16 cellular contexts compared by ENCODE assay signal in genomic region chr12:2375871-2376270, GRCh38.
DNase-seq lines count a peak whose midpoint lies in the region; ATAC-seq, FAIRE-seq and TF ChIP-seq lines count a peak whose summit lies in the region.
"Had no signal": no experiment of that assay in that cellular context is flagged by ENCODE, and none has a peak within 500 bp of the region (broad histone marks: within the 10 kb centered on the region; RNA-seq: fewer than 3 reads in every experiment).

No MANE protein-coding gene starts in this region.

- no peaks in the 10 kb centered on the region for H3K9me3 Mint-ChIP-seq in mesothelial cell of epicardium

- no peaks in the 10 kb centered on the region for H3K79me1 ChIP-seq in H1 (ENCODE audit: low read depth, low read length)

- H3K56ac ChIP-seq in H1 (replicated peaks; ENCODE audit: insufficient read length, low read depth, low read length) = no peak overlapping the region

- no peak overlapping the region for H3K9ac ChIP-seq in H1 (replicated peaks in 1 of 4; ENCODE audit: extremely low read depth in 1 of 4, low read depth in 3 of 4, low read length in 3 of 4)
- H3K9ac ChIP-seq: GM23248 had no signal

- no peaks in the 10 kb centered on the region for H3K79me2 ChIP-seq in H1 (ENCODE audit: control insufficient read depth in 1 of 2, insufficient read depth in 2 of 2, low read length in 2 of 2)

- H3K4me1 ChIP-seq in right atrium auricular region (peaks cover 0 to 80% of the 10 kb centered on the region in 2 donors), H1 (replicated peaks in 1 of 4; ENCODE audit: control insufficient read depth in 3 of 4, insufficient read depth in 4 of 4, low read length in 3 of 4) (peaks cover 4 to 10% (median 6%) of the 10 kb centered on the region in 4 experiments; a peak in 6 of 7 replicates)

- intact Hi-C loops in left ventricle myocardium superior (cut with micrococcal nuclease) (no loop called here), sciatic nerve (cut with DNase I) (no loop called here)

- no peak overlapping the region for H2BK120ac ChIP-seq in H1 (replicated peaks; ENCODE audit: low read depth, low read length)

- no peak overlapping the region for H3K27ac Mint-ChIP-seq in mesothelial cell of epicardium
- H3K27ac Mint-ChIP-seq: B cell; CD4-positive, alpha-beta memory T cell had no signal

- H2BK20ac ChIP-seq in H1 (ENCODE audit: low read length) = 0 out of 2 replicates have a peak overlapping the region, but pooled peaks have one; percentile 13

- no peak overlapping the region for H3K4me3 Mint-ChIP-seq in mesothelial cell of epicardium
- H3K4me3 Mint-ChIP-seq: B cell; CD4-positive, alpha-beta memory T cell had no signal

- H3K4ac ChIP-seq in H1 (replicated peaks; ENCODE audit: insufficient read length, low read depth, low read length) = no peak overlapping the region

- TF ChIP-seq CTCF in right atrium auricular region (IDR thresholded peaks at IDR 0.05) (no peak), H1 (IDR thresholded peaks at IDR 0.05; ENCODE audit: control extremely low read depth in 1 of 3, insufficient read depth in 1 of 3, low read depth in 1 of 3, low read length in 3 of 3) (no peak), mesothelial cell of epicardium (IDR thresholded peaks at IDR 0.05; ENCODE audit: unreplicated experiment) (no peak)

- no peak for TF ChIP-seq POLR2A in H1 (IDR thresholded peaks at IDR 0.05; ENCODE audit: control extremely low read depth in 1 of 2, low read depth in 2 of 2, low read length in 2 of 2)

- no peak overlapping the region for H3K4me3 ChIP-seq in right atrium auricular region
- H3K4me3 ChIP-seq in H1 (ENCODE audit: extremely low read depth in 1 of 4, insufficient read depth in 2 of 4, low read depth in 3 of 4, low read length in 4 of 4) = no peak overlapping the region
- H3K4me3 ChIP-seq: GM12878, GM23248 had no signal

- no peak overlapping the region for H3K18ac ChIP-seq in H1 (ENCODE audit: extremely low read depth, low read length)

- H2AFZ ChIP-seq in H1 (ENCODE audit: low read length) = no peak overlapping the region
- H2AFZ ChIP-seq: GM23248 had no signal

- no peak overlapping the region for H3K4me2 ChIP-seq in H1 (ENCODE audit: insufficient read depth in 1 of 2, low read depth in 2 of 2, low read length in 2 of 2)

- no peak overlapping the region for H3K27ac ChIP-seq in right atrium auricular region
- H3K27ac ChIP-seq in H1 (ENCODE audit: low read depth, low read length) = no peak overlapping the region
- H3K27ac ChIP-seq: C4-2B, GM23248 had no signal

- H3K23ac ChIP-seq in H1 (ENCODE audit: insufficient read length) = no peak overlapping the region

- peak overlapping the region; percentile 65; the same call in 1 of the 2 replicates for H2BK15ac ChIP-seq in H1 (ENCODE audit: low read length)

- no peak overlapping the region for H2AK5ac ChIP-seq in H1 (ENCODE audit: low read depth, low read length)

- WGBS in H1 (ENCODE audit: extremely low coverage in 1 of 2, insufficient coverage in 1 of 2, insufficient read length in 1 of 2, insufficient replicate concordance in 2 of 2, low coverage in 1 of 2, low lambda C conversion rate in 2 of 2, missing lambda C conversion rate in 1 of 2), 2 experiments = 87% methylated on average over 3 of the region's 3 CpGs; no CpG with 5 or more reads in 1 of the 2 experiments

- POLR2A ChIA-PET in H1 (lab: Charles Lee; ENCODE audit: partially characterized antibody) = interaction anchor here (0.8 kb wide), 1 partner anchor 69 kb away, joined by 3 read pairs; no protein-coding TSS in a partner anchor

- H3K27me3 ChIP-seq in right atrium auricular region (no peaks in the 10 kb centered on the region), H1 (replicated peaks in 1 of 4; ENCODE audit: control insufficient read depth in 3 of 4, extremely low read depth in 1 of 4, insufficient read depth in 3 of 4, low read length in 3 of 4) (no peaks in the 10 kb centered on the region)

- DNase-seq in left ventricle myocardium superior = peak; percentile 55
- DNase-seq in right atrium auricular region (ENCODE audit: low spot score) = no peak
- DNase-seq in H1 (ENCODE audit: low read depth in 1 of 2, low spot score in 2 of 2) = no peak
- peak; percentile 32 for DNase-seq in sciatic nerve (ENCODE audit: low spot score)
- DNase-seq in stimulated activated CD4-positive, alpha-beta T cell treated with anti-CD3 and anti-CD28 coated beads, Interleukin-1b, Interleukin-23, amount 100 ng/mL, for 48 hours = no peak
- DNase-seq in mesothelial cell of epicardium (ENCODE audit: low spot score in 2 of 2, unreplicated experiment in 2 of 2) = no peak
- DNase-seq: CD4-positive, alpha-beta memory T cell; DMS79; GM23248; H7 had no signal

- 0 out of 2 replicates have a peak overlapping the region, but pooled peaks have one; percentile 28 for H2BK12ac ChIP-seq in H1 (ENCODE audit: low read depth, low read length)

- no peak overlapping the region; the same call in 1 of the 2 replicates for H4K8ac ChIP-seq in H1 (ENCODE audit: extremely low read depth, insufficient read depth, low read length)

- no peak for FAIRE-seq in H1 (lab: Jason Lieb, UNC)
- FAIRE-seq: A204.1, GM12878, GM18507 had no signal

- H2BK5ac ChIP-seq in H1 (ENCODE audit: low read depth, low read length) = 0 out of 2 replicates have a peak overlapping the region, but pooled peaks have one; percentile 10

- H3K36me3 ChIP-seq in right atrium auricular region (no peaks in the 10 kb centered on the region), H1 (ENCODE audit: control insufficient read depth in 2 of 4, insufficient read depth in 4 of 4, low read length in 3 of 4) (no peaks in the 10 kb centered on the region)

- TF ChIP-seq EP300 in H1 (IDR thresholded peaks at IDR 0.05; ENCODE audit: borderline replicate concordance in 1 of 2, low read depth in 2 of 2, low read length in 2 of 2) = no peak

- H3K36me3 Mint-ChIP-seq in mesothelial cell of epicardium = no peaks in the 10 kb centered on the region
- H3K36me3 Mint-ChIP-seq: CD4-positive, alpha-beta memory T cell had no signal

- H4K5ac ChIP-seq in H1 (ENCODE audit: insufficient read length, low read depth, low read length) = no peak overlapping the region

- H4K20me1 ChIP-seq in H1 (replicated peaks in 1 of 2; ENCODE audit: control insufficient read depth in 1 of 2, insufficient read depth in 2 of 2, low read length in 2 of 2) = no peaks in the 10 kb centered on the region

- CTCF ChIA-PET in H1 (lab: Charles Lee; ENCODE audit: partially characterized antibody) = interaction anchor here (1.0 to 4.1 kb wide), 8 partner anchors 9 to 249 kb away, joined by 3 to 18 read pairs (median 4); no protein-coding TSS in a partner anchor

- H3K27me3 Mint-ChIP-seq in mesothelial cell of epicardium (ENCODE audit: low read depth) = no peaks in the 10 kb centered on the region

- H3K23me2 ChIP-seq in H1 (ENCODE audit: low read depth, low read length) = no peaks in the 10 kb centered on the region

- TF ChIP-seq RAD21 in H1 (IDR thresholded peaks at IDR 0.05 in 1 of 2, conservative IDR thresholded peaks at IDR 0.05 in 1 of 2; ENCODE audit: low read depth in 2 of 2, low read length in 2 of 2) = no peak

- no peak for ATAC-seq in left ventricle myocardium superior
- ATAC-seq in sciatic nerve = no peak
- ATAC-seq in HG03175 (IDR thresholded peaks at IDR 0.05; ENCODE audit: unreplicated experiment) = no peak
- ATAC-seq: GM12878 had no signal

- H4K91ac ChIP-seq in H1 (replicated peaks; ENCODE audit: insufficient read length, low read length) = peak overlapping the region; percentile 30

- H3K14ac ChIP-seq in H1 (ENCODE audit: insufficient read length) = no peak overlapping the region

- peaks cover 20% of the 10 kb centered on the region for H3K4me1 Mint-ChIP-seq in mesothelial cell of epicardium

- no peaks in the 10 kb centered on the region for H3K9me3 ChIP-seq in right atrium auricular region
- H3K9me3 ChIP-seq in H1 (ENCODE audit: insufficient read depth in 2 of 2, low read depth in 1 of 2, low read length in 1 of 2) = no peaks in the 10 kb centered on the region

TF ChIP-seq in H1, 55 proteins besides CTCF, POLR2A, EP300 and RAD21:
- no peak for TF ChIP-seq RNF2 (IDR thresholded peaks at IDR 0.05; ENCODE audit: borderline replicate concordance, low read depth, low read length, missing control alignments, poor library complexity, severe bottlenecking)
- TF ChIP-seq BCL11A (IDR thresholded peaks at IDR 0.05; ENCODE audit: low read depth in 2 of 2, low read length in 2 of 2) = no peak
- TF ChIP-seq RBBP5 (IDR thresholded peaks at IDR 0.05; ENCODE audit: borderline replicate concordance, low read depth, low read length) = no peak
- no peak for TF ChIP-seq ATF3 (IDR thresholded peaks at IDR 0.05; ENCODE audit: insufficient read depth, low read depth, low read length)
- TF ChIP-seq KDM5A (IDR thresholded peaks at IDR 0.05; ENCODE audit: low read length) = no peak
- no peak for TF ChIP-seq NANOG (IDR thresholded peaks at IDR 0.05; ENCODE audit: insufficient read depth, low read depth, low read length, poor library complexity, severe bottlenecking)
- TF ChIP-seq CEBPB (IDR thresholded peaks at IDR 0.05; ENCODE audit: low read depth, low read length) = no peak
- TF ChIP-seq EGR1 (IDR thresholded peaks at IDR 0.05; ENCODE audit: borderline replicate concordance, low read depth, low read length) = no peak
- no peak for TF ChIP-seq PHF8 (conservative IDR thresholded peaks at IDR 0.05; ENCODE audit: low read depth, low read length)
- TF ChIP-seq JUND (IDR thresholded peaks at IDR 0.05; ENCODE audit: low read length) = no peak
- TF ChIP-seq CBX5 (IDR thresholded peaks at IDR 0.05; ENCODE audit: low read depth, low read length) = no peak
- TF ChIP-seq BRCA1 (IDR thresholded peaks at IDR 0.05; ENCODE audit: low read depth, low read length) = no peak
- TF ChIP-seq MAFK (IDR thresholded peaks at IDR 0.05; ENCODE audit: low read depth, low read length) = no peak
- TF ChIP-seq RFX5 (IDR thresholded peaks at IDR 0.05; ENCODE audit: borderline replicate concordance, low read depth, low read length) = no peak
- no peak for TF ChIP-seq TBP (IDR thresholded peaks at IDR 0.05; ENCODE audit: low read depth, low read length)
- TF ChIP-seq BACH1 (IDR thresholded peaks at IDR 0.05; ENCODE audit: low read length) = no peak
- no peak for TF ChIP-seq POLR2AphosphoS5 (IDR thresholded peaks at IDR 0.05; ENCODE audit: low read depth, low read length)
- TF ChIP-seq RXRA (IDR thresholded peaks at IDR 0.05; ENCODE audit: insufficient read depth, low read depth, low read length) = no peak
- no peak for TF ChIP-seq YY1 (IDR thresholded peaks at IDR 0.05; ENCODE audit: low read depth, low read length)
- no peak for TF ChIP-seq CREB1 (IDR thresholded peaks at IDR 0.05)
TF ChIP-seq in H1: peak in this region for 0.

Comparison
In these comparisons a context has a peak if more than half of its experiments do, and no peak if none do; other contexts are left out.
1. DNase-seq: peak in left ventricle myocardium superior (single experiment) and sciatic nerve (single experiment); none in right atrium auricular region (single experiment), H1 (0 of 2), stimulated activated CD4-positive, alpha-beta T cell treated with anti-CD3 and anti-CD28 coated beads, Interleukin-1b, Interleukin-23, amount 100 ng/mL, for 48 hours (single experiment) and mesothelial cell of epicardium (0 of 2).